Comparison of ENCODE assay signal across 29 cellular contexts in the genomic region with DNA sequence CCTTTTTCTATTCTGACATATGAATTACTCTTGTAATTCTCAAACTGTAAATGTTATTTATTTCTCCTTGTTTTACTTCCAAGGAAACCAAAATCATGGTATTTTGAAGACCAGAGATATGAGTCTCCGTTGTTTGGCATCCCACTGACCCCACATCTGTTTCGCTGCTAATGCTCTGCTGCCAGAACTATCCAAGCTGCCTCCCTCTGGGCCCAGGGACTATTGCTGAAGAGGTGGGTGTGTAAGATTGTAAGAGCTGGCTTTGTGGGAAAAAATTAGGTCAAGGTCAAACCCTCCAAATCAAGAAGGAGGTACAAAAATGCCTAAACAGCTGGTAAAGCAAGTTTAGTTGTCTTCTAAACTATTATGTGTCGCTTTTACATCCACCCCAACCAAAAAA.
"Had no signal": no experiment of that assay in that cellular context is flagged by ENCODE, and none has a peak within 500 bp of the region (broad histone marks: within the 10 kb centered on the region; RNA-seq: fewer than 3 reads in every experiment).

No MANE protein-coding gene starts in this region.

- H3K27me3 Mint-ChIP-seq: activated B cell treated with CpG ODN at 0.5 μM for 24 hours; activated CD4-positive, alpha-beta memory T cell treated with anti-CD3 and anti-CD28 coated beads for 36 hours; activated CD4-positive, alpha-beta T cell treated with anti-CD3 and anti-CD28 coated beads, Interleukin-2, amount 10 ng/mL, durations not matched to agents 7 days and 5 days; activated naive CD8-positive, alpha-beta T cell had no signal

- H3K36me3 Mint-ChIP-seq: activated CD4-positive, alpha-beta memory T cell treated with anti-CD3 and anti-CD28 coated beads for 36 hours; activated naive CD8-positive, alpha-beta T cell; IgD-negative memory B cell had no signal

- H3K27ac Mint-ChIP-seq: activated B cell treated with CpG ODN at 0.5 μM for 24 hours; activated CD4-positive, alpha-beta memory T cell treated with anti-CD3 and anti-CD28 coated beads for 36 hours; activated CD4-positive, alpha-beta T cell treated with anti-CD3 and anti-CD28 coated beads, Interleukin-2, amount 10 ng/mL, durations not matched to agents 7 days and 5 days; activated naive CD4-positive, alpha-beta T cell treated with anti-CD3 and anti-CD28 coated beads for 36 hours; activated naive CD8-positive, alpha-beta T cell; IgD-negative memory B cell; T-helper 2 cell treated with Interferon-gamma antibody and Interleukin-4, amounts not matched to agents 5 μg/mL and 100 μg/mL, for 36 hours had no signal

- DNase-seq: activated B cell treated with CpG ODN at 0.5 μM for 24 hours; activated CD4-positive, alpha-beta memory T cell treated with anti-CD3 and anti-CD28 coated beads for 36 hours; activated CD4-positive, alpha-beta T cell treated with anti-CD3 and anti-CD28 coated beads, Interleukin-2, amount 10 ng/mL, durations not matched to agents 7 days and 5 days; activated CD8-positive, alpha-beta memory T cell treated with anti-CD3 and anti-CD28 coated beads for 24 hours; activated effector memory CD4-positive, alpha-beta T cell treated with anti-CD3 and anti-CD28 coated beads, Interleukin-2, amount 50 U/mL, for 16 hours; activated naive CD4-positive, alpha-beta T cell treated with anti-CD3 and anti-CD28 coated beads for 36 hours; activated T-cell treated with anti-CD3 and anti-CD28 coated beads, Interleukin-2, amount 50 U/mL, for 4 hours; brain microvascular endothelial cell; KG1; NCI-H1092; NCI-H1417; NCI-H1930; NCI-H2171; NCI-H2227 treated with DMSO at 0.1 percent for 48 hours; NCI-H446 treated with DMSO at 0.1 percent for 48 hours; NCI-H524 treated with DMSO at 0.1 percent for 48 hours; NCI-H748 treated with DMSO at 0.1 percent for 48 hours; NK-92 treated with Interleukin-12 subunit alpha and Interleukin-12 subunit beta, amount 100 ng/mL, for 24 hours; OCI-M1; RPMI8226; SHP77; SW 1271 had no signal

- H3K4me3 Mint-ChIP-seq: activated B cell treated with CpG ODN at 0.5 μM for 24 hours; activated CD4-positive, alpha-beta memory T cell treated with anti-CD3 and anti-CD28 coated beads for 36 hours; activated CD4-positive, alpha-beta T cell treated with anti-CD3 and anti-CD28 coated beads, Interleukin-2, amount 10 ng/mL, durations not matched to agents 7 days and 5 days; activated naive CD4-positive, alpha-beta T cell treated with anti-CD3 and anti-CD28 coated beads for 36 hours; activated naive CD8-positive, alpha-beta T cell; activated T-cell treated with anti-CD3 and anti-CD28 coated beads, Interleukin-2, amount 50 U/mL, for 4 hours; IgD-negative memory B cell; T-helper 2 cell treated with Interferon-gamma antibody and Interleukin-4, amounts not matched to agents 5 μg/mL and 100 μg/mL, for 36 hours had no signal

- H3K9me3 ChIP-seq: SJSA1 had no signal

- H3K27me3 ChIP-seq: brain microvascular endothelial cell, cardiac muscle cell, SJSA1 had no signal

- H3K27ac ChIP-seq: brain microvascular endothelial cell, cardiac muscle cell, SJSA1 had no signal

- H3K9me3 Mint-ChIP-seq: activated CD4-positive, alpha-beta memory T cell treated with anti-CD3 and anti-CD28 coated beads for 36 hours; activated naive CD4-positive, alpha-beta T cell treated with anti-CD3 and anti-CD28 coated beads for 36 hours; activated T-cell treated with anti-CD3 and anti-CD28 coated beads, Interleukin-2, amount 50 U/mL, for 4 hours; IgD-negative memory B cell; T-helper 2 cell treated with Interferon-gamma antibody and Interleukin-4, amounts not matched to agents 5 μg/mL and 100 μg/mL, for 36 hours had no signal

- H3K4me1 Mint-ChIP-seq: activated B cell treated with CpG ODN at 0.5 μM for 24 hours; activated CD4-positive, alpha-beta T cell treated with anti-CD3 and anti-CD28 coated beads, Interleukin-2, amount 10 ng/mL, durations not matched to agents 7 days and 5 days; IgD-negative memory B cell had no signal

- H3K36me3 ChIP-seq: brain microvascular endothelial cell, cardiac muscle cell, SJSA1 had no signal

- H3K4me3 ChIP-seq: cardiac muscle cell, SJSA1 had no signal

- ATAC-seq: activated T-cell treated with anti-CD3 and anti-CD28 coated beads, Interleukin-2, amount 50 U/mL, for 4 hours; Panc1; SK-N-SH treated with all-trans-retinoic acid at 6 μM for 48 hours had no signal
